8 cellular contexts compared by ENCODE assay signal in genomic region chr6:121305957-121306607, GRCh38. TPM values are rescaled to one million over a fixed set of nuclear protein-coding genes. Genes with fewer than 3 reads are reported as not detected.
DNase-seq lines count a peak whose midpoint lies in the region; ATAC-seq and TF ChIP-seq lines count a peak whose summit lies in the region.

No MANE protein-coding gene starts in this region.

- H3K27ac Mint-ChIP-seq in GM23338: no peak overlapping the region

- H3K9me3 ChIP-seq in SK-N-MC (ENCODE audit: low read depth, low read length) (no peaks in the 10 kb centered on the region), upper lobe of left lung (no peaks in the 10 kb centered on the region)

- DNase-seq in NCI-H1417 (lab: John Stamatoyannopoulos, UW): peak in 2 of 3 experiments; percentile 31 to 71
- no peak for DNase-seq in NCI-H1417 treated with DMSO at 0.1 percent for 48 hours (lab: John Stamatoyannopoulos, UW)
- peak; percentile 64 for DNase-seq in GM23338 (ENCODE audit: low spot score)
- DNase-seq in LHCN-M2 (ENCODE audit: low read depth): peak; percentile 60
- DNase-seq in SK-N-MC (ENCODE audit: low read depth, low spot score): peak; percentile 18
- DNase-seq in foreskin melanocyte: peak; percentile 6
- no peak for DNase-seq in upper lobe of left lung
- no peak for DNase-seq in activated T-cell treated with anti-CD3 and anti-CD28 coated beads, Interleukin-2, amount 50 U/mL, for 48 hours

- H3K36me3 Mint-ChIP-seq in GM23338 (ENCODE audit: low read depth): peaks cover 3% of the 10 kb centered on the region; the same call in 2 of the 3 replicates

- no peak for TF ChIP-seq EP300 in upper lobe of left lung (IDR thresholded peaks at IDR 0.05)

- ATAC-seq in GM23338 (peak; percentile 61), upper lobe of left lung (ENCODE audit: low FRiP score in 2 of 2) (no peak)

- peak; percentile 72 to 74 for TF ChIP-seq CTCF in GM23338 (conservative IDR thresholded peaks at IDR 0.05; ENCODE audit: low read depth in 2 of 2)
- TF ChIP-seq CTCF in upper lobe of left lung (IDR thresholded peaks at IDR 0.05): peak in 4 of 6 experiments; percentile 13 to 51 (median 34)

- no peak overlapping the region for H3K4me3 Mint-ChIP-seq in GM23338

- H3K27ac ChIP-seq in GM23338 (ENCODE audit: low read depth) (no peak overlapping the region), SK-N-MC (no peak overlapping the region), upper lobe of left lung (no peak overlapping the region)

- H3K4me1 ChIP-seq in GM23338 (ENCODE audit: insufficient read depth) (no peaks in the 10 kb centered on the region), upper lobe of left lung (no peaks in the 10 kb centered on the region)

- no peaks in the 10 kb centered on the region for H3K9me3 Mint-ChIP-seq in GM23338

- H3K4me2 ChIP-seq in GM23338: no peak overlapping the region

- H3K27me3 Mint-ChIP-seq in GM23338 (ENCODE audit: insufficient read depth, low read depth, poor library complexity): no peaks in the 10 kb centered on the region

- H3K27me3 ChIP-seq in GM23338 (ENCODE audit: insufficient read depth) (no peaks in the 10 kb centered on the region), upper lobe of left lung (no peaks in the 10 kb centered on the region)

- H4K20me1 ChIP-seq in GM23338 (replicated peaks; ENCODE audit: insufficient read depth): no peaks in the 10 kb centered on the region

- H3F3A ChIP-seq in GM23338 (replicated peaks; ENCODE audit: low read depth): no peaks in the 10 kb centered on the region

- H3K9ac ChIP-seq in SK-N-MC (ENCODE audit: insufficient read length): no peak overlapping the region

- no peaks in the 10 kb centered on the region for H3K9me2 ChIP-seq in GM23338 (ENCODE audit: insufficient read depth)

- H3K4me3 ChIP-seq in GM23338 (no peak overlapping the region), SK-N-MC (no peak overlapping the region), upper lobe of left lung (no peak overlapping the region)

- 61 to 62% methylated on average over 7 of the region's 7 CpGs for WGBS in upper lobe of left lung, 2 donors

- no peaks in the 10 kb centered on the region for H3K4me1 Mint-ChIP-seq in GM23338

- no peaks in the 10 kb centered on the region for H3K36me3 ChIP-seq in GM23338 (ENCODE audit: insufficient read depth)
- peaks cover 11% of the 10 kb centered on the region; the same call in 1 of the 2 replicates for H3K36me3 ChIP-seq in SK-N-MC (ENCODE audit: insufficient read depth, low read length)
- H3K36me3 ChIP-seq in upper lobe of left lung: no peaks in the 10 kb centered on the region

- no peak for TF ChIP-seq POLR2A in upper lobe of left lung (IDR thresholded peaks at IDR 0.05)

- no peak overlapping the region for H2AFZ ChIP-seq in GM23338

- no peaks in the 10 kb centered on the region for H3K79me2 ChIP-seq in GM23338 (replicated peaks; ENCODE audit: insufficient read depth)

TF ChIP-seq in GM23338, 12 proteins besides CTCF, POLR2A, EP300 and RAD21 (continues in another document):
- TF ChIP-seq CREB1 (CRISPR knock-in tag; IDR thresholded peaks at IDR 0.05; ENCODE audit: low read depth) (no peak), ETS1 (IDR thresholded peaks at IDR 0.05) (no peak), ZNF331 (CRISPR knock-in tag; IDR thresholded peaks at IDR 0.05; ENCODE audit: low read depth) (no peak), POLR2AphosphoS5 (IDR thresholded peaks at IDR 0.05; ENCODE audit: low read depth) (no peak), REST (IDR thresholded peaks at IDR 0.05; ENCODE audit: unreplicated experiment) (no peak)

RNA-seq across cellular contexts. Expression of gene TBC1D32, which starts 28.2 kb away (rescaled TPM):
- total RNA-seq in GM23338 (2014; rRNA removed; shearing (Covaris generic)): 10.4 and 16.1 TPM in 2 replicates
- 6.3 and 8.9 TPM in 2 replicates for polyA plus RNA-seq in GM23338 (2016; fragmentation: Nextera tagmentation; extraction: Ambion mirVana)
- total RNA-seq in LHCN-M2 (2014; rRNA removed): 10.0 and 11.1 TPM in 2 replicates
- 1.5 TPM for polyA plus RNA-seq in LHCN-M2 (2012)
- 10 to 100 TPM in 2 of 6 donors, 1 to 10 TPM in 4; 1.2 to 13.5 (median 5.3) TPM for total RNA-seq in upper lobe of left lung

Comparison
In these comparisons a context has a peak if more than half of its experiments do, and no peak if none do; other contexts are left out.
1. DNase-seq: peak in NCI-H1417 (2 of 3), GM23338 (single experiment), LHCN-M2 (single experiment), SK-N-MC (single experiment) and foreskin melanocyte (single experiment); none in NCI-H1417 treated with DMSO at 0.1 percent for 48 hours (single experiment), upper lobe of left lung (0 of 2) and activated T-cell treated with anti-CD3 and anti-CD28 coated beads, Interleukin-2, amount 50 U/mL, for 48 hours (0 of 2).